Comparison of ENCODE assay signal across 1 cellular context in genomic region chr2:128605421-128605820, GRCh38.
TF ChIP-seq lines count a peak whose summit lies in the region.

No MANE protein-coding gene starts in this region.

TF ChIP-seq in GM23338, 12 proteins besides CTCF, POLR2A, EP300 and RAD21 (continued from another document):
- TF ChIP-seq, protein P1, sequence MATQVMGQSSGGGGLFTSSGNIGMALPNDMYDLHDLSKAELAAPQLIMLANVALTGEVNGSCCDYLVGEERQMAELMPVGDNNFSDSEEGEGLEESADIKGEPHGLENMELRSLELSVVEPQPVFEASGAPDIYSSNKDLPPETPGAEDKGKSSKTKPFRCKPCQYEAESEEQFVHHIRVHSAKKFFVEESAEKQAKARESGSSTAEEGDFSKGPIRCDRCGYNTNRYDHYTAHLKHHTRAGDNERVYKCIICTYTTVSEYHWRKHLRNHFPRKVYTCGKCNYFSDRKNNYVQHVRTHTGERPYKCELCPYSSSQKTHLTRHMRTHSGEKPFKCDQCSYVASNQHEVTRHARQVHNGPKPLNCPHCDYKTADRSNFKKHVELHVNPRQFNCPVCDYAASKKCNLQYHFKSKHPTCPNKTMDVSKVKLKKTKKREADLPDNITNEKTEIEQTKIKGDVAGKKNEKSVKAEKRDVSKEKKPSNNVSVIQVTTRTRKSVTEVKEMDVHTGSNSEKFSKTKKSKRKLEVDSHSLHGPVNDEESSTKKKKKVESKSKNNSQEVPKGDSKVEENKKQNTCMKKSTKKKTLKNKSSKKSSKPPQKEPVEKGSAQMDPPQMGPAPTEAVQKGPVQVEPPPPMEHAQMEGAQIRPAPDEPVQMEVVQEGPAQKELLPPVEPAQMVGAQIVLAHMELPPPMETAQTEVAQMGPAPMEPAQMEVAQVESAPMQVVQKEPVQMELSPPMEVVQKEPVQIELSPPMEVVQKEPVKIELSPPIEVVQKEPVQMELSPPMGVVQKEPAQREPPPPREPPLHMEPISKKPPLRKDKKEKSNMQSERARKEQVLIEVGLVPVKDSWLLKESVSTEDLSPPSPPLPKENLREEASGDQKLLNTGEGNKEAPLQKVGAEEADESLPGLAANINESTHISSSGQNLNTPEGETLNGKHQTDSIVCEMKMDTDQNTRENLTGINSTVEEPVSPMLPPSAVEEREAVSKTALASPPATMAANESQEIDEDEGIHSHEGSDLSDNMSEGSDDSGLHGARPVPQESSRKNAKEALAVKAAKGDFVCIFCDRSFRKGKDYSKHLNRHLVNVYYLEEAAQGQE (IDR thresholded peaks at IDR 0.05; ENCODE audit: unreplicated experiment), result no peak
- TF ChIP-seq JUNB (IDR thresholded peaks at IDR 0.05; ENCODE audit: unreplicated experiment) (no peak), ZNF114 (CRISPR knock-in tag; IDR thresholded peaks at IDR 0.05) (no peak), POLR2AphosphoS5 (IDR thresholded peaks at IDR 0.05; ENCODE audit: low read depth) (no peak), ZNF462 (CRISPR knock-in tag; IDR thresholded peaks at IDR 0.05) (no peak), EZH2phosphoT487 (IDR thresholded peaks at IDR 0.05; ENCODE audit: unreplicated experiment) (no peak)
